ENCODE assay signal across 1 cellular context in the genomic region with DNA sequence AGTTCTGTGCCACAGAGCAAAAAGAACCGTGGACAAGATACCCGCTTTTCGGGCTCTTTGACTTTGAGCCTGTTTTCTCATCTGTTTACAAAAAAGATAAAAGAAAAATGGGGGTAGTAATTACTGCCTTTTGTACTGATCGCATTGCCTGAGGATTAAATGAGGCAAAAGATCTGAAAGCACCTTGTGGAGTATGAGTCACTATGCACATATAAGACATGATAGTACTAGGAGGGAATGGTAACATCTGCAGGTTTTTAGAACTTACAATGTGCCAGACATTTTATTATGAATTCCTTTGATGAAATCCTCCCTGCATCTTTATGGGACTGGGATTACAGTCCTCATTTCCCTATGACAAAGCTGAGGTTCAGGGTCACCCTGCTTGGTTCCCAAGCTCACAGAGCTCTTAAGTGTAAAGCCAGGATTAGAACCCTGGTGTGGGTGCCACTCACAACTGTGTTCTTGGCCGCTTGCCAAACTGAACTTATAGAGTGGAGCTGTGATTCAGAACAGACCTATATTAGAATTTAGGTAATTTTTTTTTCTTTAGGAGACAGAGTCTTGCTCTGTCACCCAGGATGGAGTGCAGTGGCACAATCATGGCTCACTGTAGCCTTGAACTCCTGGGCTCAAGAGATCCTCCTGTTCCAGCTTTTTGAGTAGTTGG.
TF ChIP-seq lines count a peak whose summit lies in the region.

No MANE protein-coding gene starts in this region.

TF ChIP-seq in GM23338, 12 proteins besides CTCF, POLR2A, EP300 and RAD21 (continued from another document):
- TF ChIP-seq, protein P1, sequence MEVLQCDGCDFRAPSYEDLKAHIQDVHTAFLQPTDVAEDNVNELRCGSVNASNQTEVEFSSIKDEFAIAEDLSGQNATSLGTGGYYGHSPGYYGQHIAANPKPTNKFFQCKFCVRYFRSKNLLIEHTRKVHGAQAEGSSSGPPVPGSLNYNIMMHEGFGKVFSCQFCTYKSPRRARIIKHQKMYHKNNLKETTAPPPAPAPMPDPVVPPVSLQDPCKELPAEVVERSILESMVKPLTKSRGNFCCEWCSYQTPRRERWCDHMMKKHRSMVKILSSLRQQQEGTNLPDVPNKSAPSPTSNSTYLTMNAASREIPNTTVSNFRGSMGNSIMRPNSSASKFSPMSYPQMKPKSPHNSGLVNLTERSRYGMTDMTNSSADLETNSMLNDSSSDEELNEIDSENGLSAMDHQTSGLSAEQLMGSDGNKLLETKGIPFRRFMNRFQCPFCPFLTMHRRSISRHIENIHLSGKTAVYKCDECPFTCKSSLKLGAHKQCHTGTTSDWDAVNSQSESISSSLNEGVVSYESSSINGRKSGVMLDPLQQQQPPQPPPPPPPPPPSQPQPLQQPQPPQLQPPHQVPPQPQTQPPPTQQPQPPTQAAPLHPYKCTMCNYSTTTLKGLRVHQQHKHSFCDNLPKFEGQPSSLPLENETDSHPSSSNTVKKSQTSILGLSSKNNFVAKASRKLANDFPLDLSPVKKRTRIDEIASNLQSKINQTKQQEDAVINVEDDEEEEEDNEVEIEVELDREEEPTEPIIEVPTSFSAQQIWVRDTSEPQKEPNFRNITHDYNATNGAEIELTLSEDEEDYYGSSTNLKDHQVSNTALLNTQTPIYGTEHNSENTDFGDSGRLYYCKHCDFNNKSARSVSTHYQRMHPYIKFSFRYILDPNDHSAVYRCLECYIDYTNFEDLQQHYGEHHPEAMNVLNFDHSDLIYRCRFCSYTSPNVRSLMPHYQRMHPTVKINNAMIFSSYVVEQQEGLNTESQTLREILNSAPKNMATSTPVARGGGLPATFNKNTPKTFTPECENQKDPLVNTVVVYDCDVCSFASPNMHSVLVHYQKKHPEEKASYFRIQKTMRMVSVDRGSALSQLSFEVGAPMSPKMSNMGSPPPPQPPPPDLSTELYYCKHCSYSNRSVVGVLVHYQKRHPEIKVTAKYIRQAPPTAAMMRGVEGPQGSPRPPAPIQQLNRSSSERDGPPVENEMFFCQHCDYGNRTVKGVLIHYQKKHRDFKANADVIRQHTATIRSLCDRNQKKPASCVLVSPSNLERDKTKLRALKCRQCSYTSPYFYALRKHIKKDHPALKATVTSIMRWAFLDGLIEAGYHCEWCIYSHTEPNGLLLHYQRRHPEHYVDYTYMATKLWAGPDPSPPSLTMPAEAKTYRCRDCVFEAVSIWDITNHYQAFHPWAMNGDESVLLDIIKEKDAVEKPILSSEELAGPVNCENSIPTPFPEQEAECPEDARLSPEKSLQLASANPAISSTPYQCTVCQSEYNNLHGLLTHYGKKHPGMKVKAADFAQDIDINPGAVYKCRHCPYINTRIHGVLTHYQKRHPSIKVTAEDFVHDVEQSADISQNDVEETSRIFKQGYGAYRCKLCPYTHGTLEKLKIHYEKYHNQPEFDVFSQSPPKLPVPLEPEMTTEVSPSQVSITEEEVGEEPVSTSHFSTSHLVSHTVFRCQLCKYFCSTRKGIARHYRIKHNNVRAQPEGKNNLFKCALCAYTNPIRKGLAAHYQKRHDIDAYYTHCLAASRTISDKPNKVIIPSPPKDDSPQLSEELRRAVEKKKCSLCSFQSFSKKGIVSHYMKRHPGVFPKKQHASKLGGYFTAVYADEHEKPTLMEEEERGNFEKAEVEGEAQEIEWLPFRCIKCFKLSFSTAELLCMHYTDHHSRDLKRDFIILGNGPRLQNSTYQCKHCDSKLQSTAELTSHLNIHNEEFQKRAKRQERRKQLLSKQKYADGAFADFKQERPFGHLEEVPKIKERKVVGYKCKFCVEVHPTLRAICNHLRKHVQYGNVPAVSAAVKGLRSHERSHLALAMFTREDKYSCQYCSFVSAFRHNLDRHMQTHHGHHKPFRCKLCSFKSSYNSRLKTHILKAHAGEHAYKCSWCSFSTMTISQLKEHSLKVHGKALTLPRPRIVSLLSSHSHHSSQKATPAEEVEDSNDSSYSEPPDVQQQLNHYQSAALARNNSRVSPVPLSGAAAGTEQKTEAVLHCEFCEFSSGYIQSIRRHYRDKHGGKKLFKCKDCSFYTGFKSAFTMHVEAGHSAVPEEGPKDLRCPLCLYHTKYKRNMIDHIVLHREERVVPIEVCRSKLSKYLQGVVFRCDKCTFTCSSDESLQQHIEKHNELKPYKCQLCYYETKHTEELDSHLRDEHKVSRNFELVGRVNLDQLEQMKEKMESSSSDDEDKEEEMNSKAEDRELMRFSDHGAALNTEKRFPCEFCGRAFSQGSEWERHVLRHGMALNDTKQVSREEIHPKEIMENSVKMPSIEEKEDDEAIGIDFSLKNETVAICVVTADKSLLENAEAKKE (CRISPR knock-in tag; IDR thresholded peaks at IDR 0.05): no peak
- no peak for TF ChIP-seq NANOG (IDR thresholded peaks at IDR 0.05; ENCODE audit: borderline replicate concordance)
- TF ChIP-seq EZH2phosphoT487 (IDR thresholded peaks at IDR 0.05; ENCODE audit: unreplicated experiment): no peak
- no peak for TF ChIP-seq EZH2 (IDR thresholded peaks at IDR 0.05; ENCODE audit: low read depth, unreplicated experiment)
- TF ChIP-seq JUNB (IDR thresholded peaks at IDR 0.05; ENCODE audit: unreplicated experiment): no peak
- TF ChIP-seq, protein P2, sequence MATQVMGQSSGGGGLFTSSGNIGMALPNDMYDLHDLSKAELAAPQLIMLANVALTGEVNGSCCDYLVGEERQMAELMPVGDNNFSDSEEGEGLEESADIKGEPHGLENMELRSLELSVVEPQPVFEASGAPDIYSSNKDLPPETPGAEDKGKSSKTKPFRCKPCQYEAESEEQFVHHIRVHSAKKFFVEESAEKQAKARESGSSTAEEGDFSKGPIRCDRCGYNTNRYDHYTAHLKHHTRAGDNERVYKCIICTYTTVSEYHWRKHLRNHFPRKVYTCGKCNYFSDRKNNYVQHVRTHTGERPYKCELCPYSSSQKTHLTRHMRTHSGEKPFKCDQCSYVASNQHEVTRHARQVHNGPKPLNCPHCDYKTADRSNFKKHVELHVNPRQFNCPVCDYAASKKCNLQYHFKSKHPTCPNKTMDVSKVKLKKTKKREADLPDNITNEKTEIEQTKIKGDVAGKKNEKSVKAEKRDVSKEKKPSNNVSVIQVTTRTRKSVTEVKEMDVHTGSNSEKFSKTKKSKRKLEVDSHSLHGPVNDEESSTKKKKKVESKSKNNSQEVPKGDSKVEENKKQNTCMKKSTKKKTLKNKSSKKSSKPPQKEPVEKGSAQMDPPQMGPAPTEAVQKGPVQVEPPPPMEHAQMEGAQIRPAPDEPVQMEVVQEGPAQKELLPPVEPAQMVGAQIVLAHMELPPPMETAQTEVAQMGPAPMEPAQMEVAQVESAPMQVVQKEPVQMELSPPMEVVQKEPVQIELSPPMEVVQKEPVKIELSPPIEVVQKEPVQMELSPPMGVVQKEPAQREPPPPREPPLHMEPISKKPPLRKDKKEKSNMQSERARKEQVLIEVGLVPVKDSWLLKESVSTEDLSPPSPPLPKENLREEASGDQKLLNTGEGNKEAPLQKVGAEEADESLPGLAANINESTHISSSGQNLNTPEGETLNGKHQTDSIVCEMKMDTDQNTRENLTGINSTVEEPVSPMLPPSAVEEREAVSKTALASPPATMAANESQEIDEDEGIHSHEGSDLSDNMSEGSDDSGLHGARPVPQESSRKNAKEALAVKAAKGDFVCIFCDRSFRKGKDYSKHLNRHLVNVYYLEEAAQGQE (IDR thresholded peaks at IDR 0.05; ENCODE audit: unreplicated experiment): no peak
- TF ChIP-seq, protein P3, sequence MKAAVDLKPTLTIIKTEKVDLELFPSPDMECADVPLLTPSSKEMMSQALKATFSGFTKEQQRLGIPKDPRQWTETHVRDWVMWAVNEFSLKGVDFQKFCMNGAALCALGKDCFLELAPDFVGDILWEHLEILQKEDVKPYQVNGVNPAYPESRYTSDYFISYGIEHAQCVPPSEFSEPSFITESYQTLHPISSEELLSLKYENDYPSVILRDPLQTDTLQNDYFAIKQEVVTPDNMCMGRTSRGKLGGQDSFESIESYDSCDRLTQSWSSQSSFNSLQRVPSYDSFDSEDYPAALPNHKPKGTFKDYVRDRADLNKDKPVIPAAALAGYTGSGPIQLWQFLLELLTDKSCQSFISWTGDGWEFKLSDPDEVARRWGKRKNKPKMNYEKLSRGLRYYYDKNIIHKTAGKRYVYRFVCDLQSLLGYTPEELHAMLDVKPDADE (IDR thresholded peaks at IDR 0.05): no peak
- TF ChIP-seq ZNF114 (CRISPR knock-in tag; IDR thresholded peaks at IDR 0.05): no peak
